ENCODE assay signal across 17 cellular contexts in the genomic region with DNA sequence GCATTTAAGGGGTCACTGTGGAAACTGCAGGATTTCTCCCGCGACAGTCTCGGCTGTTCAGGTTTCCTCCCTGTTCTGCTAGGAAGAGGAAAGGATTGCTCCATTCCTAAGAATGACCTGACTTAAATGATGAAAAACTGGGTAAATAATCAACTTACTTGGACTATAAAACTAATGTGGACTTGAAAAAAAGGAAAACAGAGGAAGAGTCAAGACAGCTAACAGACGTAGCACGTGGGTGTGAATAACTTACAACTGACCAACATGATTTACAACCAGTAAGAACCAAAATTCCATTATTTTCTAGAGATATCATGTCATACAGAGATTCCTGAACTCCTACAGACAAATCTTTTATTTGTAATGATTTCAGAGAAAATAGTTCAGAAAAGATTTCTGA.
DNase-seq lines count a peak whose midpoint lies in the region; ATAC-seq and TF ChIP-seq lines count a peak whose summit lies in the region.
"Had no signal": no experiment of that assay in that cellular context is flagged by ENCODE, and none has a peak within 500 bp of the region (broad histone marks: within the 10 kb centered on the region; RNA-seq: fewer than 3 reads in every experiment).

No MANE protein-coding gene starts in this region.

- no peak overlapping the region for H3K4me3 ChIP-seq in HEK293 (ENCODE audit: low read depth, low read length)
- no peak overlapping the region for H3K4me3 ChIP-seq in kidney epithelial cell (ENCODE audit: low read depth, low read length)
- H3K4me3 ChIP-seq in parathyroid adenoma (ENCODE audit: low read depth, low read length) = no peak overlapping the region

- H3K36me3 ChIP-seq in HEK293 (ENCODE audit: control insufficient read depth in 2 of 2, insufficient read depth in 1 of 2, low read length in 2 of 2) (no peaks in the 10 kb centered on the region), kidney epithelial cell (ENCODE audit: control insufficient read depth, insufficient read depth, low read length) (no peaks in the 10 kb centered on the region), parathyroid adenoma (ENCODE audit: control insufficient read depth, insufficient read depth, low read length) (no peaks in the 10 kb centered on the region)

- no peaks in the 10 kb centered on the region for H3K79me2 ChIP-seq in parathyroid adenoma

- H3K9me3 ChIP-seq in HEK293 (ENCODE audit: control insufficient read depth, insufficient read depth, low read depth, low read length) (no peaks in the 10 kb centered on the region), parathyroid adenoma (ENCODE audit: control insufficient read depth, low read length) (no peaks in the 10 kb centered on the region)

- CTCF ChIA-PET in HEK293 (lab: Yijun Ruan, JAX) = no interaction called here

- H2AFZ ChIP-seq in parathyroid adenoma = peak overlapping the region; percentile 30

- TF ChIP-seq CTCF in HEK293 (tag by site-specific recombination; IDR thresholded peaks at IDR 0.05) (no peak), kidney epithelial cell (IDR thresholded peaks at IDR 0.05; ENCODE audit: insufficient read depth, low read length, poor library complexity, severe bottlenecking) (no peak), parathyroid adenoma (IDR thresholded peaks at IDR 0.05) (no peak)

- POLR2A ChIA-PET in HEK293 (lab: Yijun Ruan, JAX) = no interaction called here

- H3K27me3 ChIP-seq in kidney epithelial cell (ENCODE audit: control insufficient read depth, insufficient read depth, low read length) (no peaks in the 10 kb centered on the region), parathyroid adenoma (ENCODE audit: control insufficient read depth, insufficient read depth, low read length) (no peaks in the 10 kb centered on the region)

- DNase-seq in ecto neural progenitor cell (ENCODE audit: low spot score) (peak; percentile 3), kidney epithelial cell (ENCODE audit: low read depth) (peak; percentile 75), UCSD-AML1 (lab: John Stamatoyannopoulos, UW; ENCODE audit: unreplicated experiment) (no peak), globus pallidus (ENCODE audit: low spot score) (no peak), foreskin melanocyte (no peak)
- DNase-seq: CD8-positive, alpha-beta memory T cell; GDM1; Kasumi-1; NCI-H1694; NCI-H446 treated with DMSO at 0.1 percent for 48 hours; NCI-H526 treated with DMSO at 0.1 percent for 48 hours; OCI-M1; Right ventricle myocardium superior had no signal

- H3K27ac ChIP-seq in HEK293 (ENCODE audit: extremely low read depth, low read depth, low read length) (no peak overlapping the region), parathyroid adenoma (no peak overlapping the region)
- H3K27ac ChIP-seq: C4-2B had no signal

- H3K4me1 ChIP-seq in HEK293 (ENCODE audit: control insufficient read depth, insufficient read depth, low read length) (no peaks in the 10 kb centered on the region), parathyroid adenoma (peaks cover 3% of the 10 kb centered on the region)

- H3K4me2 ChIP-seq in parathyroid adenoma (ENCODE audit: low read length) = no peak overlapping the region

- ATAC-seq in GM18909 (IDR thresholded peaks at IDR 0.05; ENCODE audit: poor library complexity, unreplicated experiment) = no peak

- no peak overlapping the region for H3K9ac ChIP-seq in parathyroid adenoma

TF ChIP-seq in HEK293, 187 proteins besides CTCF, POLR2A, EP300 and RAD21:
- no peak for TF ChIP-seq ZEB2 (tag by site-specific recombination; IDR thresholded peaks at IDR 0.05)
- peak; percentile 63; the same call in 1 of the 2 replicates for TF ChIP-seq ZNF341 (tag by site-specific recombination; IDR thresholded peaks at IDR 0.05; ENCODE audit: low read depth)
TF ChIP-seq in HEK293: peak in this region for 1.

Comparison
In these comparisons a context has a peak if more than half of its experiments do, and no peak if none do; other contexts are left out.
1. DNase-seq: peak in ecto neural progenitor cell (single experiment) and kidney epithelial cell (single experiment); none in UCSD-AML1 (single experiment), globus pallidus (single experiment) and foreskin melanocyte (single experiment).